ENCODE assay signal across 13 cellular contexts in the genomic region with DNA sequence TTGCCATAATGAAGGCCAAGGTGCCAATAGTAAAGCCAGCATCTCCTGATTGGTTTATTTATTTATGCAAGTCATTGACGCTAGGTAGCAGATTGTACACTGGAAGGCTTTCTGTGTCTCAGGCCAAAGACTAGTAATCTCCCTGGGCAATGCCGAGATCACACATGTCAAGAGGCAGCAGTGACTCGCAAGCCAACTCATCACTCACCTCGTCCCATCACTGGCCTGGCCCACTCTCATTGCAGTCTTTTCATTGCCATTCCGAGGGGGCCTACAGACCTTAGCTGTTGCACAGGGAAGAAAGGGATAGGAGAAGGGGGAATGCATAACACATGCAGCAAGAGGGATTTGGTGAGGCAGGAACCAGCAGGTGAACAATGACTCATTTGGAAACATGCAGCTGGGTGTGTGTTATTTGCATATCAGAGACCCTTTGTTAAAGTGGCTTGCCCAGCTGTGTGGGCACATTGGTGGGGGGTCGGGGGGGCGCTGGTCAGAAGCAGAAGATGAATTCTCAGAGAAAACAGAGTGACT.
DNase-seq lines count a peak whose midpoint lies in the region; ATAC-seq and TF ChIP-seq lines count a peak whose summit lies in the region.
"Had no signal": no experiment of that assay in that cellular context is flagged by ENCODE, and none has a peak within 500 bp of the region (broad histone marks: within the 10 kb centered on the region; RNA-seq: fewer than 3 reads in every experiment).

No MANE protein-coding gene starts in this region.

- no peaks in the 10 kb centered on the region for H4K20me1 ChIP-seq in SU-DHL-6 (ENCODE audit: low read depth, low read length)

- ATAC-seq in GM19463 (IDR thresholded peaks at IDR 0.05; ENCODE audit: unreplicated experiment) (peak; percentile 79), HG03095 (IDR thresholded peaks at IDR 0.05; ENCODE audit: unreplicated experiment) (peak; percentile 51), aorta (ENCODE audit: low FRiP score) (no peak)
- ATAC-seq: activated T-cell treated with anti-CD3 and anti-CD28 coated beads, Interleukin-2, amount 50 U/mL, for 72 hours had no signal

- 77 to 82% methylated on average over 7 of the region's 7 CpGs for WGBS in aorta, 2 donors

- H3K9ac ChIP-seq in ES-I3 (ENCODE audit: low read depth, low read length) = peak overlapping the region; percentile 15; the same call in 1 of the 2 replicates
- H3K9ac ChIP-seq in SU-DHL-6 (ENCODE audit: low read length) = no peak overlapping the region

- no peaks in the 10 kb centered on the region for H3F3A ChIP-seq in SU-DHL-6 (ENCODE audit: insufficient read depth)

- H3K36me3 ChIP-seq in ES-I3 (ENCODE audit: insufficient read depth, low read length) (no peaks in the 10 kb centered on the region), SU-DHL-6 (ENCODE audit: low read length) (no peaks in the 10 kb centered on the region), aorta (ENCODE audit: control insufficient read depth in 1 of 2, insufficient read depth in 2 of 2, low read length in 1 of 2) (no peaks in the 10 kb centered on the region)

- no peaks in the 10 kb centered on the region for H3K79me2 ChIP-seq in SU-DHL-6 (ENCODE audit: insufficient read depth, low read length)

- intact Hi-C loops in aorta (cut with DNase I) = no loop called here

- no peaks in the 10 kb centered on the region for H3K9me2 ChIP-seq in SU-DHL-6 (replicated peaks; ENCODE audit: insufficient read depth, low read length)

- H3K9me3 ChIP-seq in ES-I3 (ENCODE audit: control insufficient read depth, insufficient read depth, low read length) (no peaks in the 10 kb centered on the region), SU-DHL-6 (ENCODE audit: insufficient read depth, low read length) (no peaks in the 10 kb centered on the region), aorta (ENCODE audit: control insufficient read depth, low read length) (no peaks in the 10 kb centered on the region)
- H3K9me3 ChIP-seq: testis had no signal

- H2AFZ ChIP-seq in SU-DHL-6 (ENCODE audit: low read depth, low read length, severe bottlenecking) = no peak overlapping the region

- no peaks in the 10 kb centered on the region for H3K27me3 ChIP-seq in SU-DHL-6 (ENCODE audit: low read length)
- no peaks in the 10 kb centered on the region for H3K27me3 ChIP-seq in aorta (ENCODE audit: control insufficient read depth in 1 of 2, insufficient read depth in 2 of 2, low read length in 1 of 2)
- H3K27me3 ChIP-seq: testis had no signal

- H3K4me2 ChIP-seq in SU-DHL-6 (ENCODE audit: low read depth, low read length, poor library complexity, severe bottlenecking) = peak overlapping the region; percentile 25

- in situ Hi-C loops in GM13977 (cut with MboI; ENCODE audit: low pct_unique_long_range_greater_than_20kb, low sequenced_read_pairs, unreplicated experiment) = no loop called here

- H3K27ac ChIP-seq in SU-DHL-6 (ENCODE audit: low read depth, low read length) (peak overlapping the region; percentile 64), aorta (ENCODE audit: low read depth in 1 of 2, low read length in 2 of 2) (no peak overlapping the region)
- H3K27ac ChIP-seq: testis had no signal

- H3K4me3 ChIP-seq in SU-DHL-6 (ENCODE audit: insufficient read depth, low read length, poor library complexity, severe bottlenecking) (no peak overlapping the region), aorta (ENCODE audit: low read length in 2 of 2) (no peak overlapping the region)
- H3K4me3 ChIP-seq: testis had no signal

- DNase-seq in activated naive CD4-positive, alpha-beta T cell (lab: John Stamatoyannopoulos, UW) = no peak
- no peak for DNase-seq in GM13977 (ENCODE audit: low spot score)
- DNase-seq in cortex of kidney (lab: John Stamatoyannopoulos, UW) = no peak
- DNase-seq in aorta = no peak
- DNase-seq: activated T-cell treated with anti-CD3 and anti-CD28 coated beads, Interleukin-2, amount 50 U/mL, for 72 hours; C1 segment of cervical spinal cord; posterior cingulate gyrus; T1000; testis had no signal

- H3K4me1 ChIP-seq in ES-I3 (ENCODE audit: insufficient read depth, low read length) = peaks cover 35% of the 10 kb centered on the region
- H3K4me1 ChIP-seq in aorta (ENCODE audit: control insufficient read depth in 1 of 2, insufficient read depth in 2 of 2, low read length in 2 of 2) = no peaks in the 10 kb centered on the region
- H3K4me1 ChIP-seq: testis had no signal

- TF ChIP-seq CTCF in SU-DHL-6 (IDR thresholded peaks at IDR 0.05; ENCODE audit: insufficient read depth, low read length, poor library complexity, severe bottlenecking) (no peak), GM13977 (IDR thresholded peaks at IDR 0.05; ENCODE audit: extremely low read depth, insufficient read depth, missing control alignments) (no peak)
